9 cellular contexts compared by ENCODE assay signal in the genomic region with DNA sequence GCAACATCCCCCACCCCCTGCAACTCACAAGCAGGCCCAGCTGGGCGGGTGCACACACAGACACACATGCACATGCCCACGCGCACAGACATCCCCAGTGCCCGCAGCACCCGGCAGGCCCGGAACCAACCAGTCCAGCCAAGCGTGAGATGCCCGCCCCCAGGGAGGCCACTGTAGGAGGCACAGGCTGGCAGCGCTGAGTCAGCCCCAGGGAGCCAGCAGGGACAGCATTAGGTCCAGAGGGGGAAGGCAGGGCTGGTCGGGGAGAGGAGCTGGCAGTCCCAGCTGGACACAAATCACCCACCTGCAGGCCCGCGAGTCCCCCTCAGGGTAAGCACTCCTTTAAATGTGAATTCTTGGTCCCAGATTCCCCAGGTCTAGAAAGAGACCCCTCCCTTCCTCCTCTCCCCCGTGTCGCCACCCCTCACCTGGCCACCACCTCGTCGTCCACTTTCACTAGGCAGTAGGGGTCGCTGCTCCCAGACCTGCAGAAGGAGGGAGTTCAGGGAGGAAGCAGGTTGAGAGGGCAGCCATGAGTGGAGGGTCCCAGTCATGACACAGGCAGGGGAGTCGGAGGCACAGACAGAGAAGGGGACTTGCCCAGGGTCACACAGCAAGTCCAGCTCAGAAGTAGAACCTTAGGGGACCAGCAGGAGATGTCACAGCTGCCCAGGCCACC. TPM values are rescaled to one million over a fixed set of nuclear protein-coding genes. Genes with fewer than 3 reads are reported as not detected.
DNase-seq lines count a peak whose midpoint lies in the region; ATAC-seq and TF ChIP-seq lines count a peak whose summit lies in the region.
"Had no signal": no experiment of that assay in that cellular context is flagged by ENCODE, and none has a peak within 500 bp of the region (broad histone marks: within the 10 kb centered on the region; RNA-seq: fewer than 3 reads in every experiment).

No MANE protein-coding gene starts in this region.

- no peak overlapping the region for H3K27ac ChIP-seq in stomach

- no peak for TF ChIP-seq EP300 in stomach (IDR thresholded peaks at IDR 0.05)

- H3K36me3 ChIP-seq in stomach, result no peaks in the 10 kb centered on the region

- intact Hi-C loops in Right ventricle myocardium superior (cut with DNase I) (no loop called here), left ventricle myocardium superior (cut with micrococcal nuclease) (no loop called here), stomach (cut with DNase I; ENCODE audit: low total_unique reads) (no loop called here)

- 27 to 60% (median 52%) methylated on average over 8 to 18 of the region's 18 CpGs for WGBS in stomach, 5 donors

- no peak overlapping the region for H3K4me3 ChIP-seq in stomach

- H3K27ac Mint-ChIP-seq in T-helper 17 cell, result no peak overlapping the region

- peaks cover 0 to 5% (median 4%) of the 10 kb centered on the region in 4 donors for H3K4me1 ChIP-seq in stomach

- peaks cover 2% of the 10 kb centered on the region for H3K36me3 Mint-ChIP-seq in T-helper 17 cell (ENCODE audit: low read depth)

- no peak for TF ChIP-seq POLR2A in stomach (IDR thresholded peaks at IDR 0.05)

- no peak overlapping the region for H3K4me3 Mint-ChIP-seq in T-helper 17 cell

- DNase-seq in Right ventricle myocardium superior (peak; percentile 41), left ventricle myocardium superior (no peak), T-helper 17 cell (no peak), islet precursor cell (peak; percentile 81), stomach (no peak), SKM-1 (lab: John Stamatoyannopoulos, UW; ENCODE audit: unreplicated experiment) (no peak), NCI-H187 treated with DMSO at 0.1 percent for 48 hours (lab: John Stamatoyannopoulos, UW) (no peak)

- H3K27me3 ChIP-seq in stomach, result peaks cover 2 to 70% (median 12%) of the 10 kb centered on the region in 3 donors

- H3K4me1 Mint-ChIP-seq in T-helper 17 cell, result peaks cover 14% of the 10 kb centered on the region

- ATAC-seq in Right ventricle myocardium superior (ENCODE audit: poor library complexity) (no peak), left ventricle myocardium superior (no peak), T-helper 17 cell (peak; percentile 23), GM18861 (IDR thresholded peaks at IDR 0.05; ENCODE audit: unreplicated experiment) (no peak)

- H3K9me3 ChIP-seq in T-helper 17 cell (ENCODE audit: control insufficient read depth, low read length, poor library complexity, severe bottlenecking) (no peaks in the 10 kb centered on the region), stomach (no peaks in the 10 kb centered on the region)

- no peaks in the 10 kb centered on the region for H3K27me3 Mint-ChIP-seq in T-helper 17 cell

- TF ChIP-seq CTCF in stomach (IDR thresholded peaks at IDR 0.05), result no peak

RNA-seq across cellular contexts. Expression of gene RASAL1, which starts 5.0 kb away (rescaled TPM):
- not detected for total RNA-seq in Right ventricle myocardium superior
- not detected for total RNA-seq in left ventricle myocardium superior
- under 1 TPM; 0.15 to 0.89 TPM for total RNA-seq in T-helper 17 cell
- total RNA-seq in stomach, result 10 to 100 TPM in 3 of 5 donors, 1 to 10 TPM in 2; 8.8 to 62.0 (median 47.3) TPM
- 10 to 100 TPM in 2 of 3 donors, 1 to 10 TPM in 1; 3.0 to 28.9 (median 18.8) TPM for polyA plus RNA-seq in stomach

RNA-seq across cellular contexts. Expression of gene CFAP73, which starts 18.9 kb away (rescaled TPM):
- not detected for total RNA-seq in Right ventricle myocardium superior
- not detected for total RNA-seq in left ventricle myocardium superior
- total RNA-seq in T-helper 17 cell, result not detected
- total RNA-seq in stomach, result 1 to 10 TPM in 1 of 5 donors, not detected in 4; 5.7 TPM
- 1 to 10 TPM in 1 of 3 donors, under 1 TPM in 2; 0.44 to 2.6 (median 0.70) TPM for polyA plus RNA-seq in stomach
- total RNA-seq: mononuclear cell had no signal

RNA-seq across cellular contexts. Expression of gene DDX54, which starts 54.7 kb away (rescaled TPM):
- 33.6 TPM for total RNA-seq in Right ventricle myocardium superior
- total RNA-seq in left ventricle myocardium superior, result 33.8 TPM
- 10 to 100 TPM; 75.9 to 92.5 TPM for total RNA-seq in T-helper 17 cell
- 100 to 1,000 TPM in 1 of 5 donors, 10 to 100 TPM in 4; 14.6 to 167 (median 41.7) TPM for total RNA-seq in stomach
- 10 to 100 TPM; 28.5 to 64.6 (median 34.1) TPM for polyA plus RNA-seq in stomach

RNA-seq across cellular contexts. Expression of gene RITA1, which starts 54.9 kb away (rescaled TPM):
- 16.3 TPM for total RNA-seq in Right ventricle myocardium superior
- 19.5 TPM for total RNA-seq in left ventricle myocardium superior
- 1 to 10 TPM; 5.1 to 8.6 TPM for total RNA-seq in T-helper 17 cell
- total RNA-seq in stomach, result 10 to 100 TPM in 2 of 5 donors, 1 to 10 TPM in 3; 4.1 to 19.2 (median 5.0) TPM
- 10 to 100 TPM in 2 of 3 donors, 1 to 10 TPM in 1; 8.4 to 14.3 (median 11.5) TPM for polyA plus RNA-seq in stomach

Comparison
In these comparisons a context has a peak if more than half of its experiments do, and no peak if none do; other contexts are left out.
1. DNase-seq: peak in Right ventricle myocardium superior (single experiment) and islet precursor cell (single experiment); none in left ventricle myocardium superior (single experiment), T-helper 17 cell (0 of 3), stomach (single experiment), SKM-1 (single experiment) and NCI-H187 treated with DMSO at 0.1 percent for 48 hours (single experiment).